ENCODE assay signal across 8 cellular contexts in the genomic region with DNA sequence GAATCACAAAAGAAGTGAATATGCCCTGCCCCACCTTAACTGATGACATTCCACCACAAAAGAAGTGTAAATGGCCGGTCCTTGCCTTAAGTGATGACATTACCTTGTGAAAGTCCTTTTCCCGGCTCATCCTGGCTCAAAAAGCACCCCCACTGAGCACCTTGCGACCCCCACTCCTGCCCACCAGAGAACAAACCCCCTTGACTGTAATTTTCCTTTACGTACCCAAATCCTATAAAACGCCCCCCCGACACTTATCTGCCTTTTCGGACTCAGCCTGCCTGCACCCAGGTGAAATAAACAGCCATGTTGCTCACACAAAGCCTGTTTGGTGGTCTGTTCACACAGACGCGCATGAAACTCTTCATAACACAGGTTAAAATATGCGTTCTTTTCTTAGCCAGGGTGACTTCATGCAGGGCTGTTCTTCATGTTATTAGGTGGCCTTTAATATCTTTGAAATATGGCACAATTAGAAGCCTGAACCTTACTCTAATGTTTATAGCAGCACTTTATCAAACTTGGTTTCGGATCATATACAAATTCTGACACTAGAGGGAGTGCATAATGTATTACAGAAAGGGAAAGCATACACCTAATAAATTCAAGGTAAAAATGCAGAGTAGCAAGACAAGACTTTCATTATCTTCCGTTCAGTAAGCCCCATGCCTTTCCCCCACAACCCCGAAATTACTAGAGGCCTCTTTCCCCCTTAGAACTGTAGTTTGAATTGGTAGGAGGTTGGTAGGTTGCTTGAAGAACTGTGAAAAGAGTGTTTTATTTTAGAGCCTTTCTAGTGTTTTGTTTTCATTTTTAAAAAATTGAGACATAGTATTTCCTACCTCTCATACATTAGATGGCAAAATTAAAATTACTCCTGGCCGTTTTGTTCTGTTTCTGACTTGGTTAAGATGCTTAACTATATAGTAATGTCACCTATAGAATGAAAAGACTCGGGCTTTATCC.
DNase-seq lines count a peak whose midpoint lies in the region; ATAC-seq, FAIRE-seq and TF ChIP-seq lines count a peak whose summit lies in the region.

No MANE protein-coding gene starts in this region.

- peak overlapping the region; percentile 82 for H2AFZ ChIP-seq in keratinocyte (ENCODE audit: control insufficient read depth, low read length)

- dilution Hi-C loops in keratinocyte (cut with MboI; ENCODE audit: extremely low pct_ligation_motif_present, low sequenced_read_pairs): no loop called here

- H3K36me3 ChIP-seq in cardiac muscle cell (no peaks in the 10 kb centered on the region), HUES64 (ENCODE audit: insufficient read depth, low read length) (peaks cover 54% of the 10 kb centered on the region), WERI-Rb-1 (no peaks in the 10 kb centered on the region), keratinocyte (ENCODE audit: control insufficient read depth in 2 of 2, extremely low read depth in 1 of 2, insufficient read depth in 2 of 2, low read length in 2 of 2) (no peaks in the 10 kb centered on the region)

- DNase-seq in cardiac muscle cell (ENCODE audit: low read depth in 1 of 2, low spot score in 1 of 2): peak; percentile 11 to 45
- no peak for DNase-seq in Right ventricle myocardium inferior (ENCODE audit: missing footprints)
- no peak for DNase-seq in WERI-Rb-1
- DNase-seq in keratinocyte (ENCODE audit: low read depth, low spot score): no peak
- DNase-seq in stimulated activated CD4-positive, alpha-beta T cell treated with anti-CD3 and anti-CD28 coated beads, Interleukin-4, amount 100 ng/mL, for 1 hour: no peak
- DNase-seq in GOT3 (lab: John Stamatoyannopoulos, UW): no peak
- no peak for DNase-seq in activated CD4-positive, alpha-beta T cell treated with anti-CD3 and anti-CD28 coated beads, Interleukin-2, amount 50 U/mL, for 48 hours

- H4K20me1 ChIP-seq in keratinocyte (ENCODE audit: control insufficient read depth, extremely low read depth, insufficient read depth, low read length): no peaks in the 10 kb centered on the region

- peak overlapping the region; percentile 81 for H3K9ac ChIP-seq in HUES64 (ENCODE audit: low read depth, low read length)
- H3K9ac ChIP-seq in keratinocyte (ENCODE audit: control insufficient read depth, extremely low read depth, insufficient read depth, low read length): no peak overlapping the region

- intact Hi-C loops in Right ventricle myocardium inferior (cut with DNase I): loop anchor here (5.0 kb wide), 1 partner anchor 260 kb away; no protein-coding TSS in a partner anchor

- ATAC-seq in Right ventricle myocardium inferior: no peak

- H3K4me1 ChIP-seq in cardiac muscle cell (ENCODE audit: low read depth) (no peaks in the 10 kb centered on the region), HUES64 (ENCODE audit: insufficient read depth, low read length) (peaks cover 38% of the 10 kb centered on the region), keratinocyte (ENCODE audit: control insufficient read depth, extremely low read depth, insufficient read depth, low read length) (peaks cover 13% of the 10 kb centered on the region)

- peak overlapping the region; percentile 39 for H3K4me2 ChIP-seq in keratinocyte (ENCODE audit: control insufficient read depth, extremely low read depth, insufficient read depth, low read depth, low read length)

- H3K9me1 ChIP-seq in keratinocyte (ENCODE audit: control insufficient read depth, extremely low read depth, insufficient read depth, low read length): no peaks in the 10 kb centered on the region

- H3K27ac ChIP-seq in cardiac muscle cell (no peak overlapping the region), HUES64 (ENCODE audit: low read depth, low read length) (peak overlapping the region; percentile 93), WERI-Rb-1 (no peak overlapping the region), keratinocyte (ENCODE audit: control insufficient read depth, insufficient read depth, low read length) (no peak overlapping the region)

- H3K27me3 ChIP-seq in cardiac muscle cell (peaks cover 5% of the 10 kb centered on the region), HUES64 (ENCODE audit: insufficient read depth, low read length) (no peaks in the 10 kb centered on the region), WERI-Rb-1 (ENCODE audit: insufficient read depth, low read depth, severe bottlenecking) (no peaks in the 10 kb centered on the region), keratinocyte (ENCODE audit: control insufficient read depth, extremely low read depth, insufficient read depth, low read length) (no peaks in the 10 kb centered on the region)

- no peaks in the 10 kb centered on the region for H3K79me2 ChIP-seq in keratinocyte (ENCODE audit: control insufficient read depth, insufficient read depth, low read length)

- 1% methylated on average over 11 of the region's 15 CpGs for WGBS in HUES64

- TF ChIP-seq CTCF in cardiac muscle cell (IDR thresholded peaks at IDR 0.05; ENCODE audit: low read depth, low read length) (peak; percentile 54), WERI-Rb-1 (IDR thresholded peaks at IDR 0.05; ENCODE audit: low read depth, low read length) (0 out of 2 replicates have a peak, but pooled peaks have one; percentile 14), keratinocyte (optimal IDR thresholded peaks at IDR 0.05 in 1 of 3, IDR thresholded peaks at IDR 0.05 in 1 of 3, conservative IDR thresholded peaks at IDR 0.05 in 1 of 3; ENCODE audit: extremely low read depth in 1 of 3, insufficient read depth in 2 of 3, low read length in 3 of 3) (peak in 2 of 3 experiments; percentile 31 to 49)

- no peak overlapping the region for H3K4me3 ChIP-seq in cardiac muscle cell
- H3K4me3 ChIP-seq in HUES64 (ENCODE audit: low read length): peak overlapping the region; percentile 63
- no peak overlapping the region for H3K4me3 ChIP-seq in WERI-Rb-1 (ENCODE audit: low read depth, low read length)
- H3K4me3 ChIP-seq in keratinocyte (ENCODE audit: control insufficient read depth in 2 of 3, extremely low read depth in 1 of 3, insufficient read depth in 2 of 3, low read depth in 1 of 3, low read length in 3 of 3): peak overlapping the region in 1 of 3 experiments; percentile 19

- no peak for FAIRE-seq in keratinocyte (lab: Jason Lieb, UNC)

- H3K9me3 ChIP-seq in cardiac muscle cell (ENCODE audit: low read depth) (no peaks in the 10 kb centered on the region), HUES64 (ENCODE audit: insufficient read depth, low read depth, low read length) (no peaks in the 10 kb centered on the region), WERI-Rb-1 (ENCODE audit: severe bottlenecking) (no peaks in the 10 kb centered on the region), keratinocyte (ENCODE audit: control insufficient read depth, low read depth, low read length) (no peaks in the 10 kb centered on the region)

Comparison
In these comparisons a context has a peak if more than half of its experiments do, and no peak if none do; other contexts are left out.
1. DNase-seq: peak in cardiac muscle cell (2 of 2); none in Right ventricle myocardium inferior (single experiment), WERI-Rb-1 (single experiment), keratinocyte (single experiment), stimulated activated CD4-positive, alpha-beta T cell treated with anti-CD3 and anti-CD28 coated beads, Interleukin-4, amount 100 ng/mL, for 1 hour (single experiment), GOT3 (single experiment) and activated CD4-positive, alpha-beta T cell treated with anti-CD3 and anti-CD28 coated beads, Interleukin-2, amount 50 U/mL, for 48 hours (0 of 2).
2. Peak in every context shown above with its lines, with median percentiles within 50 percentile points of each other: CTCF ChIP-seq.